16 cellular contexts compared by ENCODE assay signal in the genomic region with DNA sequence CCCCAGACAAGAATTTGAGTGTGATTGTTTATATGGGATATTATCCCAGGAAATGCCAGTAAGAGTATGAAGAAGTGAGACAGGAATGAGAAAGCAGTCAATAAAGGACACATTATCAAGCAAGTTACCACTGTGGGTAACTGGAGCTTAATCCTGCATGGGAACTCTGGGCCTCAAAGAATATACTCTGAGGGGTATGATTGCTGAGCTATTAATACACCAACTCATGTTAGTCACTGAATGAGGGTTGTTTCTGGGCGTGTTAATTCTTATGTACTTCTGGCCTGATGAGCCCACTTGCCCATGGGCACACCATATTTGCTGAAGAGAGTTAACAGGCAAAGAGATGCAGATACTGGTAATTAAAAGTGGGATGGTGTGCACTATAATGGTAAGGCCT. TPM values are rescaled to one million over a fixed set of nuclear protein-coding genes. Genes with fewer than 3 reads are reported as not detected.
DNase-seq lines count a peak whose midpoint lies in the region; ATAC-seq and TF ChIP-seq lines count a peak whose summit lies in the region.
"Had no signal": no experiment of that assay in that cellular context is flagged by ENCODE, and none has a peak within 500 bp of the region (broad histone marks: within the 10 kb centered on the region; RNA-seq: fewer than 3 reads in every experiment).

No MANE protein-coding gene starts in this region.

- H3K79me2 ChIP-seq in trophoblast cell (ENCODE audit: control insufficient read depth, insufficient read depth, low read length, poor library complexity) = no peaks in the 10 kb centered on the region

- no peak overlapping the region for H2BK12ac ChIP-seq in trophoblast cell (ENCODE audit: low read length)

- no peak overlapping the region for H2BK120ac ChIP-seq in trophoblast cell (ENCODE audit: insufficient read depth, low read length, poor library complexity)

- no peak for TF ChIP-seq CTCF in heart left ventricle (IDR thresholded peaks at IDR 0.05)

- no peak overlapping the region for H2BK5ac ChIP-seq in trophoblast cell (ENCODE audit: low read depth, low read length, poor library complexity)

- peaks cover 0 to 12% (median 0%) of the 10 kb centered on the region in 12 donors for H3K4me1 ChIP-seq in heart left ventricle
- no peaks in the 10 kb centered on the region for H3K4me1 ChIP-seq in trophoblast cell (ENCODE audit: control insufficient read depth in 1 of 2, insufficient read depth in 2 of 2, low read length in 2 of 2)
- H3K4me1 ChIP-seq in skeletal muscle tissue (ENCODE audit: control insufficient read depth in 3 of 3, insufficient read depth in 3 of 3, low read length in 3 of 3) = peaks cover 15 to 21% (median 16%) of the 10 kb centered on the region in 3 donors
- H3K4me1 ChIP-seq: BLaER1, HAP-1 had no signal

- H4K12ac ChIP-seq in trophoblast cell (ENCODE audit: low read depth, low read length) = no peak overlapping the region

- H3K14ac ChIP-seq in trophoblast cell (ENCODE audit: low read length) = no peak overlapping the region

- H3K27ac ChIP-seq in heart left ventricle (peak overlapping the region in 8 of 12 donors; percentile 6 to 63 (median 36)), trophoblast cell (ENCODE audit: low read depth, low read length) (no peak overlapping the region), skeletal muscle tissue (ENCODE audit: low read depth, low read length) (peak overlapping the region; percentile 72)
- H3K27ac ChIP-seq: BLaER1, GM23248, HL-60 had no signal

- no peaks in the 10 kb centered on the region for H3K27me3 ChIP-seq in heart left ventricle
- no peaks in the 10 kb centered on the region for H3K27me3 ChIP-seq in trophoblast cell (ENCODE audit: insufficient read depth, low read length)
- no peaks in the 10 kb centered on the region for H3K27me3 ChIP-seq in skeletal muscle tissue (ENCODE audit: control insufficient read depth in 3 of 3, insufficient read depth in 3 of 3, low read length in 3 of 3)
- H3K27me3 ChIP-seq: BLaER1 had no signal

- no peak for DNase-seq in heart left ventricle
- DNase-seq in cardiac septum (ENCODE audit: low spot score) = no peak
- peak; percentile 29 for DNase-seq in SK-MEL-5 (ENCODE audit: low read depth, low spot score)
- DNase-seq in trophoblast cell = no peak
- DNase-seq in NCI-H1105 (lab: John Stamatoyannopoulos, UW) = no peak
- DNase-seq: 8988T; CD4-positive, alpha-beta memory T cell; DMS153; DMS79; GDM1; GM23248 had no signal

- H3K9ac ChIP-seq in trophoblast cell (ENCODE audit: low read length) (peak overlapping the region; percentile 47), skeletal muscle tissue (ENCODE audit: low read depth in 1 of 3, low read length in 3 of 3) (peak overlapping the region in 1 of 3 donors; percentile 60)
- H3K9ac ChIP-seq: BLaER1, GM23248 had no signal

- ATAC-seq in heart left ventricle (peak; percentile 73 to 78 (median 74)), HG02571 (IDR thresholded peaks at IDR 0.05; ENCODE audit: unreplicated experiment) (no peak)

- H3K36me3 ChIP-seq in heart left ventricle (no peaks in the 10 kb centered on the region), trophoblast cell (ENCODE audit: control insufficient read depth in 1 of 2, insufficient read depth in 2 of 2, low read length in 2 of 2) (no peaks in the 10 kb centered on the region), skeletal muscle tissue (ENCODE audit: control insufficient read depth in 3 of 3, insufficient read depth in 3 of 3, low read length in 3 of 3) (no peaks in the 10 kb centered on the region)
- H3K36me3 ChIP-seq: BLaER1, HAP-1 had no signal

- H2AK5ac ChIP-seq in trophoblast cell (ENCODE audit: low read length) = no peak overlapping the region

- H3K18ac ChIP-seq in trophoblast cell (ENCODE audit: low read length) = no peak overlapping the region

- WGBS in heart left ventricle, 4 donors = 35 to 48% (median 41%) methylated on average over 1 of the region's 1 CpG
- WGBS in trophoblast cell (ENCODE audit: extremely low coverage, insufficient coverage, insufficient read length) = no CpG with 5 or more reads among the region's 1 CpG

- H3K79me1 ChIP-seq in trophoblast cell (ENCODE audit: low read length) = no peaks in the 10 kb centered on the region

- H3K4me3 ChIP-seq in heart left ventricle (no peak overlapping the region), trophoblast cell (ENCODE audit: low read depth, low read length) (no peak overlapping the region), skeletal muscle tissue (ENCODE audit: low read length in 3 of 3) (no peak overlapping the region)
- H3K4me3 ChIP-seq: BLaER1, GM23248, HAP-1 had no signal

- H4K8ac ChIP-seq in trophoblast cell (ENCODE audit: low read depth, low read length) = no peak overlapping the region

- no peak overlapping the region for H4K91ac ChIP-seq in trophoblast cell (ENCODE audit: low read depth, low read length)

- no peak overlapping the region for H3K4me2 ChIP-seq in trophoblast cell (ENCODE audit: low read length)
- H3K4me2 ChIP-seq: BLaER1 had no signal

- no peak overlapping the region for H2AFZ ChIP-seq in trophoblast cell (ENCODE audit: insufficient read depth, low read length, poor library complexity)
- H2AFZ ChIP-seq: GM23248 had no signal

- intact Hi-C loops in heart left ventricle (cut with DNase I) = no loop called here
- intact Hi-C loops in cardiac septum (cut with DNase I) = no loop called here

- H3K9me3 ChIP-seq in heart left ventricle (no peaks in the 10 kb centered on the region), trophoblast cell (ENCODE audit: insufficient read depth, low read depth, low read length) (peaks cover 7% of the 10 kb centered on the region), skeletal muscle tissue (ENCODE audit: control insufficient read depth in 3 of 3, low read length in 3 of 3) (no peaks in the 10 kb centered on the region)
- H3K9me3 ChIP-seq: BLaER1, HAP-1 had no signal

- no peak overlapping the region for H3K23ac ChIP-seq in trophoblast cell (ENCODE audit: low read length)

- in situ Hi-C loops in SK-MEL-5 (cut with HindIII; ENCODE audit: low pct_unique_long_range_greater_than_20kb, low sequenced_read_pairs) = no loop called here

- no peak for TF ChIP-seq POLR2A in heart left ventricle (IDR thresholded peaks at IDR 0.05)

- H3K4ac ChIP-seq in trophoblast cell (ENCODE audit: low read depth, low read length) = no peak overlapping the region

RNA-seq across cellular contexts. Expression of a gene that starts 26.6 kb away (rescaled TPM):
- total RNA-seq in heart left ventricle (10 to 100 TPM; 38.3 to 89.0 (median 53.2) TPM), cardiac septum (30.7 TPM), skeletal muscle tissue (5.7 TPM)
- polyA plus RNA-seq in heart left ventricle = 10 to 100 TPM; 11.9 to 22.2 TPM
- 1.0 and 1.5 TPM in 2 replicates for total RNA-seq in SK-MEL-5 (2014; rRNA removed; shearing (Covaris generic))
- 1.5 TPM in 2 replicates for polyA plus RNA-seq in SK-MEL-5 (2015; cell fraction: cytosol; rRNA removed)
- polyA plus RNA-seq in SK-MEL-5 (2015; cell fraction: nucleus; rRNA removed) = 0.93 and 1.5 TPM in 2 replicates
- 3.0 and 3.2 TPM in 2 replicates for polyA plus RNA-seq in trophoblast cell (2013)
